9 cellular contexts compared by ENCODE assay signal in genomic region chr2:118834901-118835738, GRCh38. TPM values are rescaled to one million over a fixed set of nuclear protein-coding genes. Genes with fewer than 3 reads are reported as not detected.
DNase-seq lines count a peak whose midpoint lies in the region; ATAC-seq and TF ChIP-seq lines count a peak whose summit lies in the region.
"Had no signal": no experiment of that assay in that cellular context is flagged by ENCODE, and none has a peak within 500 bp of the region (broad histone marks: within the 10 kb centered on the region; RNA-seq: fewer than 3 reads in every experiment).

No MANE protein-coding gene starts in this region.

- no peaks in the 10 kb centered on the region for H3K4me1 Mint-ChIP-seq in activated T-helper 2 cell treated with anti-CD3 and anti-CD28 coated beads, Interferon-gamma antibody, Interleukin-2, Interleukin-4, amounts not matched to agents 10 μg/mL and 5 μg/mL and 100 μg/mL, durations not matched to agents 14 hours and 24 hours and 36 hours (ENCODE audit: low read depth)

- H3K9me3 Mint-ChIP-seq in activated T-helper 2 cell treated with anti-CD3 and anti-CD28 coated beads, Interferon-gamma antibody, Interleukin-2, Interleukin-4, amounts not matched to agents 10 μg/mL and 5 μg/mL and 100 μg/mL, durations not matched to agents 14 hours and 24 hours and 36 hours: no peaks in the 10 kb centered on the region

- no peak overlapping the region for H3K4me3 Mint-ChIP-seq in activated T-helper 2 cell treated with anti-CD3 and anti-CD28 coated beads, Interferon-gamma antibody, Interleukin-2, Interleukin-4, amounts not matched to agents 10 μg/mL and 5 μg/mL and 100 μg/mL, durations not matched to agents 14 hours and 24 hours and 36 hours (ENCODE audit: low read depth)

- H3K9me3 ChIP-seq in left lung (no peaks in the 10 kb centered on the region), stomach (no peaks in the 10 kb centered on the region)

- H3K36me3 Mint-ChIP-seq in activated T-helper 2 cell treated with anti-CD3 and anti-CD28 coated beads, Interferon-gamma antibody, Interleukin-2, Interleukin-4, amounts not matched to agents 10 μg/mL and 5 μg/mL and 100 μg/mL, durations not matched to agents 14 hours and 24 hours and 36 hours (ENCODE audit: low read depth): no peaks in the 10 kb centered on the region

- in situ Hi-C loops in brain microvascular endothelial cell (cut with HindIII; ENCODE audit: low pct_ligation_motif_present, low sequenced_read_pairs): no loop called here

- ATAC-seq in left lung (peak; percentile 46), HG03135 (IDR thresholded peaks at IDR 0.05; ENCODE audit: unreplicated experiment) (no peak)

- TF ChIP-seq EP300 in stomach (IDR thresholded peaks at IDR 0.05): no peak

- H3K27ac ChIP-seq in brain microvascular endothelial cell: no peak overlapping the region
- no peak overlapping the region for H3K27ac ChIP-seq in left lung
- H3K27ac ChIP-seq in stomach: no peak overlapping the region
- H3K27ac ChIP-seq: epithelial cell of prostate had no signal

- TF ChIP-seq CTCF in brain microvascular endothelial cell (IDR thresholded peaks at IDR 0.05; ENCODE audit: low read depth, low read length, missing control alignments): no peak
- TF ChIP-seq CTCF in left lung (IDR thresholded peaks at IDR 0.05): no peak
- TF ChIP-seq CTCF in stomach (IDR thresholded peaks at IDR 0.05): no peak

- no peak overlapping the region for H3K27ac Mint-ChIP-seq in activated T-helper 2 cell treated with anti-CD3 and anti-CD28 coated beads, Interferon-gamma antibody, Interleukin-2, Interleukin-4, amounts not matched to agents 10 μg/mL and 5 μg/mL and 100 μg/mL, durations not matched to agents 14 hours and 24 hours and 36 hours

- H3K27me3 ChIP-seq in brain microvascular endothelial cell (replicated peaks): peaks cover 91% of the 10 kb centered on the region
- H3K27me3 ChIP-seq in left lung: peaks cover 91 to 100% of the 10 kb centered on the region in 2 donors
- H3K27me3 ChIP-seq in stomach: peaks cover 44 to 100% (median 83%) of the 10 kb centered on the region in 3 donors

- H3K4me1 ChIP-seq in left lung (peaks cover 14 to 19% of the 10 kb centered on the region in 2 donors), stomach (peaks cover 20 to 33% (median 22%) of the 10 kb centered on the region in 4 donors)

- intact Hi-C loops in left lung (cut with DNase I) (no loop called here), stomach (cut with DNase I; ENCODE audit: low total_unique reads) (no loop called here)
- intact Hi-C loops in activated T-helper 2 cell treated with anti-CD3 and anti-CD28 coated beads, Interferon-gamma antibody, Interleukin-2, Interleukin-4, amounts not matched to agents 10 μg/mL and 5 μg/mL and 100 μg/mL, durations not matched to agents 14 hours and 24 hours and 36 hours (cut with micrococcal nuclease): loop anchor here (2.0 kb wide), 1 partner anchor 14 kb away; no protein-coding TSS in a partner anchor

- H3K4me3 ChIP-seq in brain microvascular endothelial cell (ENCODE audit: low read depth, low read length) (peak overlapping the region; percentile 35), left lung (peak overlapping the region; percentile 5 to 32), stomach (peak overlapping the region; percentile 48 to 67 (median 54))

- peaks cover 83% of the 10 kb centered on the region for H3K27me3 Mint-ChIP-seq in activated T-helper 2 cell treated with anti-CD3 and anti-CD28 coated beads, Interferon-gamma antibody, Interleukin-2, Interleukin-4, amounts not matched to agents 10 μg/mL and 5 μg/mL and 100 μg/mL, durations not matched to agents 14 hours and 24 hours and 36 hours (ENCODE audit: low read depth)

- 2 to 4% (median 2%) methylated on average over 49 to 60 of the region's 60 CpGs for WGBS in stomach, 5 donors

- DNase-seq in DMS53 (lab: John Stamatoyannopoulos, UW): peak; percentile 21
- no peak for DNase-seq in DMS53 treated with DMSO at 0.1 percent for 48 hours (lab: John Stamatoyannopoulos, UW; ENCODE audit: unreplicated experiment)
- no peak for DNase-seq in brain microvascular endothelial cell
- DNase-seq in left lung: no peak
- DNase-seq in stomach: no peak
- no peak for DNase-seq in activated T-helper 2 cell treated with anti-CD3 and anti-CD28 coated beads, Interferon-gamma antibody, Interleukin-2, Interleukin-4, amounts not matched to agents 10 μg/mL and 5 μg/mL and 100 μg/mL, durations not matched to agents 14 hours and 24 hours and 36 hours (ENCODE audit: low spot score)
- no peak for DNase-seq in T-helper 2 cell

- TF ChIP-seq POLR2A in stomach (IDR thresholded peaks at IDR 0.05): no peak

- H3K36me3 ChIP-seq in brain microvascular endothelial cell (replicated peaks) (no peaks in the 10 kb centered on the region), left lung (no peaks in the 10 kb centered on the region), stomach (no peaks in the 10 kb centered on the region)

RNA-seq across cellular contexts. Expression of gene EN1, which starts 12.3 kb away (rescaled TPM):
- total RNA-seq in left lung (not detected), stomach (not detected)
- polyA plus RNA-seq in stomach: not detected
- total RNA-seq in activated T-helper 2 cell treated with anti-CD3 and anti-CD28 coated beads, Interferon-gamma antibody, Interleukin-2, Interleukin-4, amounts not matched to agents 10 μg/mL and 5 μg/mL and 100 μg/mL, durations not matched to agents 14 hours and 24 hours and 36 hours: not detected in 2 replicates
